In genomic region chr3:193863657-193864323, GRCh38 we compare ENCODE assay signal across 26 cellular contexts.
DNase-seq lines count a peak whose midpoint lies in the region; ATAC-seq and TF ChIP-seq lines count a peak whose summit lies in the region.
"Had no signal": no experiment of that assay in that cellular context is flagged by ENCODE, and none has a peak within 500 bp of the region (broad histone marks: within the 10 kb centered on the region; RNA-seq: fewer than 3 reads in every experiment).

No MANE protein-coding gene starts in this region.

- no peak for TF ChIP-seq POLR2A in breast epithelium (IDR thresholded peaks at IDR 0.05)

- no peaks in the 10 kb centered on the region for H3K36me3 ChIP-seq in breast epithelium
- H3K36me3 ChIP-seq: BLaER1 treated with 17β-estradiol and CSF1 and Interleukin-3, amounts not matched to agents 10 nM and 100 nM; tibial nerve had no signal

- peaks cover 5% of the 10 kb centered on the region for H3K36me3 Mint-ChIP-seq in MCF 10A (ENCODE audit: insufficient read depth, unreplicated experiment)
- no peaks in the 10 kb centered on the region for H3K36me3 Mint-ChIP-seq in nephron (ENCODE audit: low read depth)
- H3K36me3 Mint-ChIP-seq: memory B cell; stimulated activated memory B cell treated with anti-CD40 and anti-IgM and Interleukin-4, amounts not matched to agents 10 μg/mL and 1 μg/mL and 100 μg/mL, for 72 hours had no signal

- no peaks in the 10 kb centered on the region for H3K9me3 ChIP-seq in breast epithelium
- H3K9me3 ChIP-seq: BLaER1 treated with 17β-estradiol and CSF1 and Interleukin-3, amounts not matched to agents 10 nM and 100 nM; tibial nerve had no signal

- TF ChIP-seq CTCF in MCF 10A (IDR thresholded peaks at IDR 0.05; ENCODE audit: unreplicated experiment) (no peak), breast epithelium (IDR thresholded peaks at IDR 0.05) (no peak), foreskin keratinocyte (conservative IDR thresholded peaks at IDR 0.05) (no peak), nephron (IDR thresholded peaks at IDR 0.05; ENCODE audit: unreplicated experiment in 3 of 3) (no peak)

- no peaks in the 10 kb centered on the region for H3K4me1 ChIP-seq in breast epithelium
- H3K4me1 ChIP-seq in foreskin keratinocyte: peaks cover 7% of the 10 kb centered on the region

- intact Hi-C loops in MCF 10A (cut with micrococcal nuclease) (no loop called here), breast epithelium (cut with DNase I; ENCODE audit: low total_unique reads) (loop anchor here (5.0 kb wide), 1 partner anchor 579 kb away; no protein-coding TSS in a partner anchor)

- H3K27ac ChIP-seq in breast epithelium (no peak overlapping the region), foreskin keratinocyte (no peak overlapping the region)
- H3K27ac ChIP-seq: 22Rv1; BLaER1 treated with 17β-estradiol and CSF1 and Interleukin-3, amounts not matched to agents 10 nM and 100 nM had no signal

- POLR2A ChIA-PET in MCF 10A (lab: Yijun Ruan, JAX): interaction anchor here (0.7 to 1.8 kb wide), 7 partner anchors 8 to 459 kb away, joined by 3 to 6 read pairs (median 4); no protein-coding TSS in a partner anchor
- POLR2A ChIA-PET in HEK293T (lab: Yijun Ruan, JAX): no interaction called here

- ATAC-seq in foreskin keratinocyte: peak; percentile 34
- no peak for ATAC-seq in activated CD4-positive, CD25-positive, alpha-beta regulatory T cell treated with anti-CD3 and anti-CD28 coated beads, Interleukin-2, amount 50 U/mL, for 24 hours
- ATAC-seq in HG02884 (IDR thresholded peaks at IDR 0.05; ENCODE audit: unreplicated experiment): no peak
- no peak for ATAC-seq in HG03045 (IDR thresholded peaks at IDR 0.05; ENCODE audit: unreplicated experiment)
- ATAC-seq: activated CD8-positive, alpha-beta T cell treated with anti-CD3 and anti-CD28 coated beads for 36 hours; Panc1; stimulated activated memory B cell treated with anti-CD40 and anti-IgM and Interleukin-4, amounts not matched to agents 10 μg/mL and 1 μg/mL and 100 μg/mL, for 72 hours had no signal

- peaks cover 50% of the 10 kb centered on the region for H3K4me1 Mint-ChIP-seq in MCF 10A (ENCODE audit: insufficient read depth, unreplicated experiment)
- H3K4me1 Mint-ChIP-seq in nephron: peaks cover 36% of the 10 kb centered on the region
- H3K4me1 Mint-ChIP-seq: central memory CD8-positive, alpha-beta T cell had no signal

- CTCF ChIA-PET in MCF 10A (lab: Yijun Ruan, JAX) (interaction anchor here (0.6 to 1.0 kb wide), 5 partner anchors 15 to 922 kb away, joined by 3 to 4 read pairs (median 3); no protein-coding TSS in a partner anchor), HEK293T (lab: Yijun Ruan, JAX) (no interaction called here)

- no peaks in the 10 kb centered on the region for H3K9me3 Mint-ChIP-seq in MCF 10A (ENCODE audit: unreplicated experiment)
- H3K9me3 Mint-ChIP-seq in nephron: no peaks in the 10 kb centered on the region
- H3K9me3 Mint-ChIP-seq: activated B cell treated with CpG ODN at 0.5 μM for 24 hours; activated CD8-positive, alpha-beta T cell treated with anti-CD3 and anti-CD28 coated beads for 36 hours; central memory CD8-positive, alpha-beta T cell; memory B cell; stimulated activated memory B cell treated with anti-CD40 and anti-IgM and Interleukin-4, amounts not matched to agents 10 μg/mL and 1 μg/mL and 100 μg/mL, for 72 hours had no signal

- H3K4me3 ChIP-seq in breast epithelium: no peak overlapping the region
- H3K4me3 ChIP-seq: BLaER1 treated with 17β-estradiol and CSF1 and Interleukin-3, amounts not matched to agents 10 nM and 100 nM; dorsolateral prefrontal cortex; tibial nerve had no signal

- no peak for DNase-seq in MCF 10A (ENCODE audit: unreplicated experiment)
- DNase-seq in breast epithelium (ENCODE audit: low spot score in 2 of 2): no peak
- no peak for DNase-seq in foreskin keratinocyte
- DNase-seq in HEK293T (ENCODE audit: extremely low spot score): no peak
- DNase-seq: activated B cell treated with CpG ODN at 0.5 μM for 24 hours; activated CD8-positive, alpha-beta T cell treated with anti-CD3 and anti-CD28 coated beads for 36 hours; activated T-cell treated with anti-CD3 and anti-CD28 coated beads, Interleukin-2, amount 50 U/mL, for 1 hour; amniotic stem cell; dorsolateral prefrontal cortex; foreskin fibroblast; GDM1; KBM-7; MV-4-11; NCI-H187 treated with DMSO at 0.1 percent for 48 hours; NCI-H226 had no signal

- no peaks in the 10 kb centered on the region for H3K27me3 Mint-ChIP-seq in MCF 10A (ENCODE audit: insufficient read depth, unreplicated experiment)
- H3K27me3 Mint-ChIP-seq in nephron (ENCODE audit: low read depth): peaks cover 24% of the 10 kb centered on the region
- H3K27me3 Mint-ChIP-seq: activated B cell treated with CpG ODN at 0.5 μM for 24 hours; memory B cell; stimulated activated memory B cell treated with anti-CD40 and anti-IgM and Interleukin-4, amounts not matched to agents 10 μg/mL and 1 μg/mL and 100 μg/mL, for 72 hours had no signal

- H3K27ac Mint-ChIP-seq in MCF 10A (ENCODE audit: low read depth, unreplicated experiment) (peak overlapping the region; percentile 54), nephron (peak overlapping the region in 2 of 3 experiments; percentile 11 to 21)
- H3K27ac Mint-ChIP-seq: activated B cell treated with CpG ODN at 0.5 μM for 24 hours; activated CD8-positive, alpha-beta T cell treated with anti-CD3 and anti-CD28 coated beads for 36 hours; memory B cell; stimulated activated memory B cell treated with anti-CD40 and anti-IgM and Interleukin-4, amounts not matched to agents 10 μg/mL and 1 μg/mL and 100 μg/mL, for 72 hours had no signal

- no TSS peak for BruUV-seq in MCF 10A (replicated peaks; lab: Mats Ljungman, UMichigan)

- H3K27me3 ChIP-seq in breast epithelium (no peaks in the 10 kb centered on the region), foreskin keratinocyte (no peaks in the 10 kb centered on the region)
- H3K27me3 ChIP-seq: tibial nerve had no signal

- H3K4me3 Mint-ChIP-seq in MCF 10A (ENCODE audit: unreplicated experiment): no peak overlapping the region
- no peak overlapping the region for H3K4me3 Mint-ChIP-seq in nephron
- H3K4me3 Mint-ChIP-seq: activated B cell treated with CpG ODN at 0.5 μM for 24 hours; activated CD8-positive, alpha-beta T cell treated with anti-CD3 and anti-CD28 coated beads for 36 hours; central memory CD8-positive, alpha-beta T cell; memory B cell; stimulated activated memory B cell treated with anti-CD40 and anti-IgM and Interleukin-4, amounts not matched to agents 10 μg/mL and 1 μg/mL and 100 μg/mL, for 72 hours had no signal

TF ChIP-seq in HEK293T, 16 proteins besides CTCF, POLR2A, EP300 and RAD21:
- TF ChIP-seq FOXA1 (IDR thresholded peaks at IDR 0.05): no peak
- TF ChIP-seq ARNT (IDR thresholded peaks at IDR 0.05): no peak
- no peak for TF ChIP-seq NFRKB (IDR thresholded peaks at IDR 0.05)
- no peak for TF ChIP-seq HDGF (IDR thresholded peaks at IDR 0.05; ENCODE audit: borderline replicate concordance)
- no peak for TF ChIP-seq FOXM1 (IDR thresholded peaks at IDR 0.05; ENCODE audit: borderline replicate concordance)
- TF ChIP-seq CTBP1 (IDR thresholded peaks at IDR 0.05; ENCODE audit: borderline replicate concordance): no peak
- no peak for TF ChIP-seq TARDBP (IDR thresholded peaks at IDR 0.05)
- TF ChIP-seq SP1 (IDR thresholded peaks at IDR 0.05): no peak
